ENCODE assay signal across 31 cellular contexts in genomic region chr18:55444496-55444895, GRCh38.
"Had no signal": no experiment of that assay in that cellular context is flagged by ENCODE, and none has a peak within 500 bp of the region (broad histone marks: within the 10 kb centered on the region; RNA-seq: fewer than 3 reads in every experiment).

No MANE protein-coding gene starts in this region.

- H3K9me3 Mint-ChIP-seq: activated CD4-positive, alpha-beta T cell treated with anti-CD3 and anti-CD28 coated beads, Interleukin-2, amount 10 ng/mL, durations not matched to agents 24 days and 14 days; activated CD8-positive, alpha-beta T cell treated with anti-CD3 and anti-CD28 coated beads for 36 hours; activated naive CD4-positive, alpha-beta T cell treated with anti-CD3 and anti-CD28 coated beads, Interleukin-2, amount 50 U/mL, for 24 hours; activated T-helper 17 cell treated with anti-CD3 and anti-CD28 coated beads, Interleukin-2, amount 50 U/mL, for 72 hours had no signal

- H3K36me3 ChIP-seq: adrenal gland, brain microvascular endothelial cell had no signal

- H3K36me3 Mint-ChIP-seq: activated naive CD4-positive, alpha-beta T cell treated with anti-CD3 and anti-CD28 coated beads, Interleukin-2, amount 50 U/mL, for 24 hours had no signal

- H3K4me3 ChIP-seq: adrenal gland, PC-9 had no signal

- H3K4me3 Mint-ChIP-seq: activated B cell treated with CpG ODN at 0.5 μM for 24 hours; activated CD4-positive, alpha-beta T cell treated with anti-CD3 and anti-CD28 coated beads, Interleukin-2, amount 10 ng/mL, durations not matched to agents 24 days and 14 days; activated CD8-positive, alpha-beta T cell treated with anti-CD3 and anti-CD28 coated beads for 36 hours; activated naive CD4-positive, alpha-beta T cell treated with anti-CD3 and anti-CD28 coated beads, Interleukin-2, amount 50 U/mL, for 24 hours; activated T-cell treated with anti-CD3 and anti-CD28 coated beads, Interleukin-2, amount 50 U/mL, for 72 hours; activated T-helper 17 cell treated with anti-CD3 and anti-CD28 coated beads, Interleukin-2, amount 50 U/mL, for 72 hours had no signal

- H3K9me3 ChIP-seq: adrenal gland had no signal

- H3K27me3 Mint-ChIP-seq: activated B cell treated with CpG ODN at 0.5 μM for 24 hours had no signal

- H3K27ac Mint-ChIP-seq: activated B cell treated with CpG ODN at 0.5 μM for 24 hours; activated CD4-positive, alpha-beta T cell treated with anti-CD3 and anti-CD28 coated beads, Interleukin-2, amount 10 ng/mL, durations not matched to agents 24 days and 14 days; activated CD8-positive, alpha-beta T cell treated with anti-CD3 and anti-CD28 coated beads for 36 hours; activated naive CD4-positive, alpha-beta T cell treated with anti-CD3 and anti-CD28 coated beads, Interleukin-2, amount 50 U/mL, for 24 hours; activated T-cell treated with anti-CD3 and anti-CD28 coated beads, Interleukin-2, amount 50 U/mL, for 72 hours; activated T-helper 17 cell treated with anti-CD3 and anti-CD28 coated beads, Interleukin-2, amount 50 U/mL, for 72 hours had no signal

- H3K27ac ChIP-seq: adrenal gland, brain microvascular endothelial cell, PC-9, VCaP had no signal

- H3K4me2 ChIP-seq: PC-9 had no signal

- ATAC-seq: activated CD8-positive, alpha-beta T cell treated with anti-CD3 and anti-CD28 coated beads for 36 hours; activated T-cell treated with anti-CD3 and anti-CD28 coated beads, Interleukin-2, amount 50 U/mL, for 72 hours; activated T-helper 17 cell treated with anti-CD3 and anti-CD28 coated beads, Interleukin-2, amount 50 U/mL, for 72 hours had no signal

- H3K4me1 Mint-ChIP-seq: activated CD4-positive, alpha-beta T cell treated with anti-CD3 and anti-CD28 coated beads, Interleukin-2, amount 10 ng/mL, durations not matched to agents 24 days and 14 days; activated naive CD4-positive, alpha-beta T cell treated with anti-CD3 and anti-CD28 coated beads, Interleukin-2, amount 50 U/mL, for 24 hours; activated T-helper 17 cell treated with anti-CD3 and anti-CD28 coated beads, Interleukin-2, amount 50 U/mL, for 72 hours had no signal

- DNase-seq: activated B cell treated with CpG ODN at 0.5 μM for 24 hours; activated CD4-positive, alpha-beta T cell treated with anti-CD3 and anti-CD28 coated beads, Interleukin-2, amount 10 ng/mL, durations not matched to agents 24 days and 14 days; activated CD4-positive, alpha-beta T cell treated with anti-CD3 and anti-CD28 coated beads, Interleukin-2, amount 50 U/mL, for 4 hours; activated CD8-positive, alpha-beta T cell treated with anti-CD3 and anti-CD28 coated beads for 36 hours; activated effector memory CD4-positive, alpha-beta T cell treated with anti-CD3 and anti-CD28 coated beads, Interleukin-2, amount 50 U/mL, for 16 hours; activated naive CD4-positive, alpha-beta T cell; activated T-cell treated with anti-CD3 and anti-CD28 coated beads, Interleukin-2, amount 50 U/mL, for 1 hour; activated T-cell treated with anti-CD3 and anti-CD28 coated beads, Interleukin-2, amount 50 U/mL, for 72 hours; adrenal gland; anterior cingulate cortex; brain microvascular endothelial cell; central memory CD4-positive, alpha-beta T cell; Kasumi-1; KBM-7; MM.1S; MV-4-11; NCI-H1092; NCI-H1436 treated with DMSO at 0.1 percent for 48 hours; NCI-H1694 treated with DMSO at 0.1 percent for 48 hours; NCI-H2029; NCI-H345; NCI-H524 treated with DMSO at 0.1 percent for 48 hours; PC-9; Right ventricle myocardium superior; SW 1271; T-helper 1 cell; T-helper 2 cell; T-helper 9 cell had no signal

- H3K27me3 ChIP-seq: adrenal gland, brain microvascular endothelial cell had no signal

- H2AFZ ChIP-seq: PC-9 had no signal
